Comparison of ENCODE assay signal across 8 cellular contexts in the genomic region with DNA sequence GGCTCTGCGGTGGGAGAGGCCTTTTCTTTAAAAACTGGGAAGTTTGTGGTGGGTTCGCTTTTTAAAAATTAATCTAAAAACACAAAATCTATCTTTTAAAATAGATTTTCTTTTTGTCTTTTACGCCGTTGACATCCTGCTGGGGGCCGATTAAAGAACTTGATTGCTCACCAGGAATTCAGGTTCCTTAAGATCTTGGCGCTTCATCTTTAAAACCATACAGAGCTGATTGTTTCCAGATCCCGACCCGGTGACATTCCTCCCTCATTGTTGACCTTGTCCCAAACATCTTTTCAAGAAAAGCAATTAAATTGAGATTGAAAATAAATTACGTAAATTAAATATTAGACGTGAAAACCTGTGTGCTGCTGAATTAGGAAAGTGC. TPM values are rescaled to one million over a fixed set of nuclear protein-coding genes. Genes with fewer than 3 reads are reported as not detected.
A peak's percentile ranks its signal among the peaks of the same experiment; 100 is the strongest.
DNase-seq lines count a peak whose midpoint lies in the region; ATAC-seq, FAIRE-seq and TF ChIP-seq lines count a peak whose summit lies in the region.

No MANE protein-coding gene starts in this region.

- ATAC-seq in HCT116 (no peak), HG03097 (IDR thresholded peaks at IDR 0.05; ENCODE audit: low FRiP score, unreplicated experiment) (no peak)
- ATAC-seq in activated CD8-positive, alpha-beta T cell treated with anti-CD3 and anti-CD28 coated beads for 36 hours, result no peak

- RAD21 ChIA-PET in HCT116 (lab: Charles Lee; ENCODE audit: low non-redundant PET in 1 of 2, low total read pairs in 2 of 2, uncharacterized antibody in 2 of 2, unreplicated experiment in 2 of 2), result interaction anchor here in 1 of 2 experiments (1.1 kb wide), 1 partner anchor 13 kb away, joined by 3 read pairs; no protein-coding TSS in a partner anchor

- H4K20me1 ChIP-seq in HCT116 (ENCODE audit: insufficient read depth), result no peaks in the 10 kb centered on the region; the same call in 1 of the 2 replicates
- H4K20me1 ChIP-seq in hepatocyte (ENCODE audit: insufficient read depth, poor library complexity, severe bottlenecking), result peaks cover 4% of the 10 kb centered on the region

- peak overlapping the region; percentile 83 to 93 for H3K4me3 ChIP-seq in HCT116 (replicated peaks in 1 of 2; ENCODE audit: low read depth in 1 of 2, low read length in 2 of 2)
- peak overlapping the region; percentile 69 for H3K4me3 ChIP-seq in hepatocyte
- peak overlapping the region; percentile 56 to 89 for H3K4me3 ChIP-seq in small intestine (ENCODE audit: low read depth in 1 of 2, low read length in 2 of 2)

- POLR2A ChIA-PET in HCT116 (lab: Charles Lee), result interaction anchor here (0.7 to 1.6 kb wide), 8 partner anchors 8 to 255 kb away, joined by 3 to 8 read pairs (median 4); no protein-coding TSS in a partner anchor
- POLR2A ChIA-PET in activated CD8-positive, alpha-beta T cell treated with anti-CD3 and anti-CD28 coated beads for 36 hours (lab: Charles Lee), result interaction anchor here (1.3 kb wide), 1 partner anchor 63 kb away, joined by 4 read pairs; a partner anchor contains a TSS

- intact Hi-C loops in HCT116 (cut with micrococcal nuclease), result loop anchor here (1.0 kb wide), 1 partner anchor 27 kb away; no protein-coding TSS in a partner anchor
- intact Hi-C loops in activated CD8-positive, alpha-beta T cell treated with anti-CD3 and anti-CD28 coated beads for 36 hours (cut with micrococcal nuclease), result no loop called here

- BruUV-seq in HCT116 (replicated peaks; lab: Mats Ljungman, UMichigan), result TSS peak; percentile 93

- peak overlapping the region; percentile 63 for H3K27ac ChIP-seq in HCT116 (ENCODE audit: low read depth, low read length)
- H3K27ac ChIP-seq in hepatocyte, result peak overlapping the region; percentile 93
- peak overlapping the region; percentile 81 to 83 for H3K27ac ChIP-seq in small intestine (ENCODE audit: low read depth in 1 of 2, low read length in 1 of 2)

- DNase-seq in HCT116 (ENCODE audit: low read depth, low spot score) (no peak), hepatocyte (ENCODE audit: low spot score) (no peak), small intestine (no peak), Kasumi-1 (lab: John Stamatoyannopoulos, UW) (no peak), NCI-H1048 (lab: John Stamatoyannopoulos, UW) (no peak)
- no peak for DNase-seq in activated CD8-positive, alpha-beta T cell treated with anti-CD3 and anti-CD28 coated beads for 36 hours
- no peak for DNase-seq in activated CD8-positive, alpha-beta memory T cell treated with anti-CD3 and anti-CD28 coated beads, Interleukin-2, amount 50 U/mL, for 4 hours

- no peaks in the 10 kb centered on the region for H3K9me2 ChIP-seq in HCT116 (ENCODE audit: insufficient read depth)
- H3K9me2 ChIP-seq in hepatocyte (replicated peaks; ENCODE audit: insufficient read depth), result no peaks in the 10 kb centered on the region

- FAIRE-seq in small intestine (lab: Jason Lieb, UNC), result no peak

- H3K4me1 Mint-ChIP-seq in activated CD8-positive, alpha-beta T cell treated with anti-CD3 and anti-CD28 coated beads for 36 hours (ENCODE audit: low read depth), result peaks cover 24% of the 10 kb centered on the region

- peak overlapping the region; percentile 70 for H3K4me3 Mint-ChIP-seq in activated CD8-positive, alpha-beta T cell treated with anti-CD3 and anti-CD28 coated beads for 36 hours

- H3K9me3 ChIP-seq in HCT116 (ENCODE audit: control insufficient read depth in 1 of 2, insufficient read depth in 1 of 2, low read depth in 1 of 2, low read length in 2 of 2) (no peaks in the 10 kb centered on the region), hepatocyte (ENCODE audit: low read depth) (no peaks in the 10 kb centered on the region), small intestine (ENCODE audit: control insufficient read depth, low read depth) (no peaks in the 10 kb centered on the region)

- TF ChIP-seq RAD21 in HCT116 (IDR thresholded peaks at IDR 0.05; ENCODE audit: low read depth), result no peak

- TF ChIP-seq POLR2A in HCT116 (IDR thresholded peaks at IDR 0.05; ENCODE audit: borderline replicate concordance, extremely low read depth, insufficient read depth, insufficient read length), result no peak

- peaks cover 69% of the 10 kb centered on the region for H3K27me3 Mint-ChIP-seq in activated CD8-positive, alpha-beta T cell treated with anti-CD3 and anti-CD28 coated beads for 36 hours

- CTCF ChIA-PET in HCT116 (lab: Charles Lee), result interaction anchor here (0.7 to 2.4 kb wide), 6 partner anchors 8 to 35 kb away, joined by 3 to 19 read pairs (median 4); no protein-coding TSS in a partner anchor
- CTCF ChIA-PET in activated CD8-positive, alpha-beta T cell treated with anti-CD3 and anti-CD28 coated beads for 36 hours (lab: Charles Lee), result interaction anchor here (0.7 to 4.5 kb wide), 5 partner anchors 9 to 34 kb away, joined by 3 to 21 read pairs (median 4); no protein-coding TSS in a partner anchor

- no peak for TF ChIP-seq CTCF in HCT116 (IDR thresholded peaks at IDR 0.05 in 2 of 3, conservative IDR thresholded peaks at IDR 0.05 in 1 of 3; ENCODE audit: borderline replicate concordance in 1 of 3, insufficient read depth in 1 of 3, low read depth in 2 of 3, low read length in 2 of 3)
- no peak for TF ChIP-seq CTCF in activated CD8-positive, alpha-beta T cell treated with anti-CD3 and anti-CD28 coated beads for 36 hours (IDR thresholded peaks at IDR 0.05)
- no peak for TF ChIP-seq CTCF in hepatocyte (IDR thresholded peaks at IDR 0.05; ENCODE audit: poor library complexity)

- H3K4me1 ChIP-seq in HCT116 (ENCODE audit: control insufficient read depth in 1 of 2, insufficient read depth in 2 of 2, low read length in 2 of 2) (peaks cover 11 to 29% of the 10 kb centered on the region in 2 experiments; a peak in 3 of 4 replicates), hepatocyte (ENCODE audit: insufficient read depth) (peaks cover 8% of the 10 kb centered on the region), small intestine (ENCODE audit: control insufficient read depth in 2 of 2, insufficient read depth in 1 of 2, low read depth in 1 of 2, low read length in 1 of 2) (no peaks in the 10 kb centered on the region)

- H3K36me3 Mint-ChIP-seq in activated CD8-positive, alpha-beta T cell treated with anti-CD3 and anti-CD28 coated beads for 36 hours (ENCODE audit: low read depth), result no peaks in the 10 kb centered on the region

- 7% methylated on average over 10 of the region's 10 CpGs for WGBS in hepatocyte (ENCODE audit: low lambda C conversion rate, missing lambda C conversion rate)
- 10 to 12% (median 12%) methylated on average over 10 of the region's 10 CpGs for WGBS in small intestine, 3 donors

- H2AFZ ChIP-seq in HCT116 (ENCODE audit: low read depth, low read length, poor library complexity, severe bottlenecking) (peak overlapping the region; percentile 37), hepatocyte (peak overlapping the region; percentile 54)

- no peaks in the 10 kb centered on the region for H3K36me3 ChIP-seq in HCT116 (ENCODE audit: control insufficient read depth in 1 of 2, insufficient read depth in 2 of 2, low read length in 2 of 2)
- H3K36me3 ChIP-seq in hepatocyte (replicated peaks; ENCODE audit: insufficient read depth, low read depth), result no peaks in the 10 kb centered on the region
- H3K36me3 ChIP-seq in small intestine (ENCODE audit: control insufficient read depth in 2 of 2, insufficient read depth in 2 of 2, low read length in 2 of 2), result no peaks in the 10 kb centered on the region

- peak overlapping the region; percentile 97 for H3K4me2 ChIP-seq in HCT116 (ENCODE audit: low read length)
- peak overlapping the region; percentile 69 for H3K4me2 ChIP-seq in hepatocyte

- peaks cover 35% of the 10 kb centered on the region for H3K27me3 ChIP-seq in HCT116 (ENCODE audit: insufficient read depth, low read length)
- H3K27me3 ChIP-seq in hepatocyte, result no peaks in the 10 kb centered on the region
- H3K27me3 ChIP-seq in small intestine (ENCODE audit: control insufficient read depth in 2 of 2, insufficient read depth in 2 of 2, low read length in 2 of 2), result no peaks in the 10 kb centered on the region

- H3K9me3 Mint-ChIP-seq in activated CD8-positive, alpha-beta T cell treated with anti-CD3 and anti-CD28 coated beads for 36 hours, result no peaks in the 10 kb centered on the region

- no peak overlapping the region for H3K27ac Mint-ChIP-seq in activated CD8-positive, alpha-beta T cell treated with anti-CD3 and anti-CD28 coated beads for 36 hours

- H3K9ac ChIP-seq in HCT116 (ENCODE audit: low read length), result peak overlapping the region; percentile 79

- H3K79me2 ChIP-seq in HCT116 (ENCODE audit: insufficient read depth, low read length) (peaks cover 14% of the 10 kb centered on the region; the same call in 1 of the 2 replicates), hepatocyte (peaks cover 37% of the 10 kb centered on the region)

TF ChIP-seq in HCT116, 20 proteins besides CTCF, POLR2A, EP300 and RAD21:
- no peak for TF ChIP-seq SIN3A (IDR thresholded peaks at IDR 0.05; ENCODE audit: low read depth)
- no peak for TF ChIP-seq SP1 (IDR thresholded peaks at IDR 0.05; ENCODE audit: low read depth)
- no peak for TF ChIP-seq FOSL1 (IDR thresholded peaks at IDR 0.05; ENCODE audit: low read depth)
- TF ChIP-seq EZH2 (IDR thresholded peaks at IDR 0.05), result no peak
- TF ChIP-seq POLR2AphosphoS5 (IDR thresholded peaks at IDR 0.05; ENCODE audit: low read depth, low read length), result no peak
- no peak for TF ChIP-seq TCF7L2 (IDR thresholded peaks at IDR 0.05; ENCODE audit: borderline replicate concordance, extremely low read depth, insufficient read depth, insufficient read length)
- no peak for TF ChIP-seq EGR1 (IDR thresholded peaks at IDR 0.05; ENCODE audit: low read depth)
- no peak for TF ChIP-seq CEBPB (IDR thresholded peaks at IDR 0.05; ENCODE audit: low read depth)
- TF ChIP-seq, protein P1, sequence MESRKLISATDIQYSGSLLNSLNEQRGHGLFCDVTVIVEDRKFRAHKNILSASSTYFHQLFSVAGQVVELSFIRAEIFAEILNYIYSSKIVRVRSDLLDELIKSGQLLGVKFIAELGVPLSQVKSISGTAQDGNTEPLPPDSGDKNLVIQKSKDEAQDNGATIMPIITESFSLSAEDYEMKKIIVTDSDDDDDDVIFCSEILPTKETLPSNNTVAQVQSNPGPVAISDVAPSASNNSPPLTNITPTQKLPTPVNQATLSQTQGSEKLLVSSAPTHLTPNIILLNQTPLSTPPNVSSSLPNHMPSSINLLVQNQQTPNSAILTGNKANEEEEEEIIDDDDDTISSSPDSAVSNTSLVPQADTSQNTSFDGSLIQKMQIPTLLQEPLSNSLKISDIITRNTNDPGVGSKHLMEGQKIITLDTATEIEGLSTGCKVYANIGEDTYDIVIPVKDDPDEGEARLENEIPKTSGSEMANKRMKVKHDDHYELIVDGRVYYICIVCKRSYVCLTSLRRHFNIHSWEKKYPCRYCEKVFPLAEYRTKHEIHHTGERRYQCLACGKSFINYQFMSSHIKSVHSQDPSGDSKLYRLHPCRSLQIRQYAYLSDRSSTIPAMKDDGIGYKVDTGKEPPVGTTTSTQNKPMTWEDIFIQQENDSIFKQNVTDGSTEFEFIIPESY (IDR thresholded peaks at IDR 0.05; ENCODE audit: extremely low read depth, insufficient replicate concordance, low read length), result no peak

RNA-seq across cellular contexts. Expression of a gene that starts 0.5 kb away (rescaled TPM):
- 5.9 TPM for total RNA-seq in HCT116 (2021; ENCODE audit: unreplicated experiment)
- 2.1 and 2.6 TPM in 2 replicates for polyA plus RNA-seq in HCT116 (2012)
- total RNA-seq in activated CD8-positive, alpha-beta T cell treated with anti-CD3 and anti-CD28 coated beads for 36 hours, result under 1 TPM; 0.20 to 0.38 TPM
- total RNA-seq in hepatocyte, result 7.3 and 7.5 TPM in 2 replicates
- polyA plus RNA-seq in hepatocyte, result 0.58 and 0.88 TPM in 2 replicates
- polyA plus RNA-seq in small intestine, result 1 to 10 TPM; 1.3 to 1.6 (median 1.5) TPM
